9 cellular contexts compared by ENCODE assay signal in the genomic region with DNA sequence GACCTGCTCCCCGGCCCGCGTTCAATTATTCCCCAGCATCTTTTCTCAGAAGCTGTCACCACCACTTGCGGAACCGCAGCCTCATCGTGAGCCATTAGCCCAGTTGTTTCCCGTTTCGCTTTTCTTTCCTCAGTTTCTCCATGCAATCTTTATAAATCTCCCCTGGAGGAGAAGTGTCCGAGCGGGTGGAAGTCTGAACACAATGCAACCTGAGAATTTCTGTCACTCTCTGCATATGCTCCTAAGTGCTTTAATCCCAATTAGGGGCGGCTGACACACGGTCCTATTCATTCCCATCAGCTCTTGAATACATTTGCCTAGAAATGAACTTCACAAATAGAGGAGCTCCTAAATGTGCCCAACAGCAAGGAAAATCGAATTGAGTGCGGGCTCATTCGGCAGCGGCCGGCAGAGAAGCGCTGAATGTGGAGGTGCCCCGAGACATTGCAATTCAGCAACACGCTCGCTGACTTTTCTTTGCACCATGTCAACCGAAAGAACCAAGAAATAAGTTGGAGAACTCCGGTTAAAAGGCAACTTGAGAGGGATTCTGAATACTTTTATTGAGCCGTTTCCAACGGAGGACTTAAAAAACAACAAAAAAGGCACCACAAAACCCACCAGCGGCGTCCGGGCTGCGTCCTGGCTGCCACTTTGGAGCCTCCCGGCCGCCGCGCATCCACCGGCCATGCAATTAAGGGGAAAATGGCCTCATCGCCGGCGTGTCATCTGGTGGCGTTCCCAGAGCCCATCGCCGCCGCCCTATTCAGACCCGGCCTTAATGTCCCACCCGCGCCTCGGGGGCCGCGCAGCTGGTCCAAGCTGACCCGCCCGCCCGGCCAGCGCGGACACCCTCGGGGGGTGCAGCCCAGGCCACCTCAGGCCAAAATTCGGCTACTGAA. TPM values are rescaled to one million over a fixed set of nuclear protein-coding genes. Genes with fewer than 3 reads are reported as not detected.
DNase-seq lines count a peak whose midpoint lies in the region; ATAC-seq and TF ChIP-seq lines count a peak whose summit lies in the region.
"Had no signal": no experiment of that assay in that cellular context is flagged by ENCODE, and none has a peak within 500 bp of the region (broad histone marks: within the 10 kb centered on the region; RNA-seq: fewer than 3 reads in every experiment).

No MANE protein-coding gene starts in this region.

- no peak overlapping the region for H3K27ac ChIP-seq in Peyer's patch
- H3K27ac ChIP-seq in subcutaneous abdominal adipose tissue (ENCODE audit: low read depth, low read length) = no peak overlapping the region
- no peak overlapping the region for H3K27ac ChIP-seq in PC-9

- no peak for DNase-seq in activated CD8-positive, alpha-beta memory T cell treated with anti-CD3 and anti-CD28 coated beads, Interleukin-2, amount 10 ng/mL, durations not matched to agents 7 days and 5 days
- DNase-seq in activated CD8-positive, alpha-beta memory T cell treated with anti-CD3 and anti-CD28 coated beads for 24 hours = no peak
- DNase-seq in Peyer's patch (no peak), PC-9 (no peak)
- DNase-seq in activated CD4-positive, CD25-positive, alpha-beta regulatory T cell (lab: John Stamatoyannopoulos, UW) = no peak

- peaks cover 95% of the 10 kb centered on the region for H3K27me3 Mint-ChIP-seq in activated CD8-positive, alpha-beta memory T cell treated with anti-CD3 and anti-CD28 coated beads, Interleukin-2, amount 10 ng/mL, durations not matched to agents 7 days and 5 days

- POLR2A ChIA-PET in PC-9 (lab: Charles Lee; ENCODE audit: unreplicated experiment) = no interaction called here

- no peaks in the 10 kb centered on the region for H3K36me3 ChIP-seq in Peyer's patch
- H3K36me3 ChIP-seq in subcutaneous abdominal adipose tissue (ENCODE audit: control insufficient read depth in 5 of 5, insufficient read depth in 5 of 5, low read length in 5 of 5) = no peaks in the 10 kb centered on the region
- no peaks in the 10 kb centered on the region for H3K36me3 ChIP-seq in PC-9 (ENCODE audit: low read depth)

- TF ChIP-seq CTCF in Peyer's patch (IDR thresholded peaks at IDR 0.05) = no peak
- TF ChIP-seq CTCF in PC-9 (conservative IDR thresholded peaks at IDR 0.05) = no peak

- H3K9me3 ChIP-seq in Peyer's patch = no peaks in the 10 kb centered on the region
- H3K9me3 ChIP-seq in iPS-18c (ENCODE audit: control insufficient read depth, insufficient read depth, low read length) = peaks cover 4% of the 10 kb centered on the region
- no peaks in the 10 kb centered on the region for H3K9me3 ChIP-seq in subcutaneous abdominal adipose tissue (ENCODE audit: control insufficient read depth in 5 of 5, low read length in 5 of 5)
- H3K9me3 ChIP-seq in PC-9 (ENCODE audit: insufficient read depth, low read depth) = no peaks in the 10 kb centered on the region

- H3K9ac ChIP-seq in subcutaneous abdominal adipose tissue (ENCODE audit: low read length in 5 of 5) = no peak overlapping the region

- H4K20me1 ChIP-seq in PC-9 (ENCODE audit: insufficient read depth) = no peaks in the 10 kb centered on the region

- CTCF ChIA-PET in activated CD8-positive, alpha-beta memory T cell treated with anti-CD3 and anti-CD28 coated beads, Interleukin-2, amount 10 ng/mL, durations not matched to agents 7 days and 5 days (lab: Charles Lee) = interaction anchor here (0.9 to 1.0 kb wide), 2 partner anchors 11 to 14 kb away, joined by 4 to 6 read pairs; no protein-coding TSS in a partner anchor
- CTCF ChIA-PET in PC-9 (lab: Charles Lee) = no interaction called here

- ATAC-seq in activated CD8-positive, alpha-beta memory T cell treated with anti-CD3 and anti-CD28 coated beads, Interleukin-2, amount 10 ng/mL, durations not matched to agents 7 days and 5 days = peak; percentile 29
- no peak for ATAC-seq in HG02763 (IDR thresholded peaks at IDR 0.05; ENCODE audit: unreplicated experiment)

- no peaks in the 10 kb centered on the region for H3K9me2 ChIP-seq in PC-9 (ENCODE audit: insufficient read depth)

- peaks cover 0 to 56% of the 10 kb centered on the region in 2 donors for H3K27me3 ChIP-seq in Peyer's patch
- H3K27me3 ChIP-seq in subcutaneous abdominal adipose tissue (ENCODE audit: control insufficient read depth in 5 of 5, insufficient read depth in 4 of 5, low read length in 5 of 5) = peaks cover 61 to 83% (median 71%) of the 10 kb centered on the region in 5 donors
- 0 out of 2 replicates have a peak, but pooled peaks cover 3% of the 10 kb centered on the region for H3K27me3 ChIP-seq in PC-9 (ENCODE audit: insufficient read depth, low read depth)

- H2AFZ ChIP-seq in PC-9 = no peak overlapping the region

- H3K4me1 ChIP-seq in Peyer's patch = peaks cover 0 to 22% (median 10%) of the 10 kb centered on the region in 4 donors
- peaks cover 0 to 44% (median 36%) of the 10 kb centered on the region in 5 donors for H3K4me1 ChIP-seq in subcutaneous abdominal adipose tissue (ENCODE audit: control insufficient read depth in 5 of 5, insufficient read depth in 5 of 5, low read length in 5 of 5)
- H3K4me1 ChIP-seq in PC-9 (replicated peaks; ENCODE audit: insufficient read depth) = no peaks in the 10 kb centered on the region

- H3K36me3 Mint-ChIP-seq in activated CD8-positive, alpha-beta memory T cell treated with anti-CD3 and anti-CD28 coated beads, Interleukin-2, amount 10 ng/mL, durations not matched to agents 7 days and 5 days = peaks cover 3% of the 10 kb centered on the region

- H3K4me3 Mint-ChIP-seq in activated CD8-positive, alpha-beta memory T cell treated with anti-CD3 and anti-CD28 coated beads, Interleukin-2, amount 10 ng/mL, durations not matched to agents 7 days and 5 days = peak overlapping the region; percentile 54

- no peaks in the 10 kb centered on the region for H3K9me3 Mint-ChIP-seq in activated CD8-positive, alpha-beta memory T cell treated with anti-CD3 and anti-CD28 coated beads, Interleukin-2, amount 10 ng/mL, durations not matched to agents 7 days and 5 days (ENCODE audit: low read depth)

- no peaks in the 10 kb centered on the region for H3K79me2 ChIP-seq in PC-9 (ENCODE audit: low read depth)

- intact Hi-C loops in PC-9 (cut with micrococcal nuclease; ENCODE audit: unreplicated experiment) = no loop called here

- no peaks in the 10 kb centered on the region for H3F3A ChIP-seq in PC-9 (ENCODE audit: insufficient read depth, low read depth)

- TF ChIP-seq POLR2A in Peyer's patch (IDR thresholded peaks at IDR 0.05) = no peak

- peak overlapping the region; percentile 52 for H3K27ac Mint-ChIP-seq in activated CD8-positive, alpha-beta memory T cell treated with anti-CD3 and anti-CD28 coated beads, Interleukin-2, amount 10 ng/mL, durations not matched to agents 7 days and 5 days

- H3K4me2 ChIP-seq in PC-9 = no peak overlapping the region

- peak overlapping the region in 3 of 4 donors; percentile 30 to 39 (median 39) for H3K4me3 ChIP-seq in Peyer's patch
- peak overlapping the region; percentile 31 for H3K4me3 ChIP-seq in iPS-18c (ENCODE audit: insufficient read depth, low read depth, low read length)
- peak overlapping the region; percentile 44 to 66 (median 54) for H3K4me3 ChIP-seq in subcutaneous abdominal adipose tissue (ENCODE audit: low read depth in 1 of 5, low read length in 5 of 5)
- no peak overlapping the region for H3K4me3 ChIP-seq in PC-9

- peaks cover 27% of the 10 kb centered on the region for H3K4me1 Mint-ChIP-seq in activated CD8-positive, alpha-beta memory T cell treated with anti-CD3 and anti-CD28 coated beads, Interleukin-2, amount 10 ng/mL, durations not matched to agents 7 days and 5 days

- BruUV-seq in PC-9 (replicated peaks; lab: Mats Ljungman, UMichigan) = no TSS peak

RNA-seq across cellular contexts. Expression of gene PRDM13, which starts 3.9 kb away (rescaled TPM):
- under 1 TPM in 1 of 2 experiments, not detected in 1; 0.14 TPM for total RNA-seq in activated CD8-positive, alpha-beta memory T cell treated with anti-CD3 and anti-CD28 coated beads, Interleukin-2, amount 10 ng/mL, durations not matched to agents 7 days and 5 days
- total RNA-seq in Peyer's patch (not detected), PC-9 (2021) (not detected in 2 replicates)
- total RNA-seq: T-helper 1 cell treated with Interleukin-12 subunit alpha and Interleukin-12 subunit beta and Interleukin-4 antibody, amounts not matched to agents 30 ng/mL and 1 ng/mL, for 36 hours had no signal

RNA-seq across cellular contexts. Expression of gene CCNC, which starts 34.3 kb away (rescaled TPM):
- total RNA-seq in activated CD8-positive, alpha-beta memory T cell treated with anti-CD3 and anti-CD28 coated beads, Interleukin-2, amount 10 ng/mL, durations not matched to agents 7 days and 5 days = 10 to 100 TPM; 39.3 to 39.4 TPM
- total RNA-seq in Peyer's patch (10 to 100 TPM; 35.8 to 45.5 (median 40.9) TPM), PC-9 (2021) (62.2 and 83.7 TPM in 2 replicates)
